Comparison of ENCODE assay signal across 36 cellular contexts in genomic region chr6:105476978-105477377, GRCh38.
"Had no signal": no experiment of that assay in that cellular context is flagged by ENCODE, and none has a peak within 500 bp of the region (broad histone marks: within the 10 kb centered on the region; RNA-seq: fewer than 3 reads in every experiment).

No MANE protein-coding gene starts in this region.

- H3K4me1 Mint-ChIP-seq: activated B cell treated with CpG ODN at 0.5 μM for 24 hours; activated CD4-positive, alpha-beta T cell treated with anti-CD3 and anti-CD28 coated beads, Interleukin-2, amount 10 ng/mL, durations not matched to agents 24 days and 14 days had no signal

- H3K4me3 Mint-ChIP-seq: activated B cell treated with CpG ODN at 0.5 μM for 24 hours; activated CD4-positive, alpha-beta memory T cell treated with anti-CD3 and anti-CD28 coated beads for 36 hours; activated CD4-positive, alpha-beta T cell treated with anti-CD3 and anti-CD28 coated beads, Interleukin-2, amount 10 ng/mL, durations not matched to agents 24 days and 14 days; activated CD8-positive, alpha-beta T cell treated with anti-CD3 and anti-CD28 coated beads for 36 hours; activated naive CD4-positive, alpha-beta T cell treated with anti-CD3 and anti-CD28 coated beads for 36 hours; activated T-cell treated with anti-CD3 and anti-CD28 coated beads, Interleukin-2, amount 50 U/mL, for 4 hours; activated T-cell treated with anti-CD3 and anti-CD28 coated beads, Interleukin-2, amount 50 U/mL, for 72 hours; activated T-helper 1 cell treated with anti-CD3 and anti-CD28 coated beads, Interleukin-12 subunit alpha, Interleukin-12 subunit beta, Interleukin-2, Interleukin-4 antibody, amounts not matched to agents 30 ng/mL and 10 ng/mL and 1 ng/mL, durations not matched to agents 14 hours and 24 hours and 36 hours; activated T-helper 17 cell treated with anti-CD3 and anti-CD28 coated beads, Interleukin-2, amount 50 U/mL, for 72 hours; T-helper 1 cell treated with Interleukin-12 subunit alpha and Interleukin-12 subunit beta and Interleukin-4 antibody, amounts not matched to agents 30 μg/mL and 1 μg/mL, for 36 hours; T-helper 2 cell treated with Interferon-gamma antibody and Interleukin-4, amounts not matched to agents 5 μg/mL and 100 μg/mL, for 36 hours had no signal

- H3K27ac ChIP-seq: adrenal gland, body of pancreas, brain microvascular endothelial cell, breast epithelium, VCaP had no signal

- H3K9me3 ChIP-seq: adrenal gland had no signal

- H3K27ac Mint-ChIP-seq: activated B cell treated with CpG ODN at 0.5 μM for 24 hours; activated CD4-positive, alpha-beta memory T cell treated with anti-CD3 and anti-CD28 coated beads for 36 hours; activated CD4-positive, alpha-beta T cell treated with anti-CD3 and anti-CD28 coated beads, Interleukin-2, amount 10 ng/mL, durations not matched to agents 24 days and 14 days; activated CD8-positive, alpha-beta T cell treated with anti-CD3 and anti-CD28 coated beads for 36 hours; activated naive CD4-positive, alpha-beta T cell treated with anti-CD3 and anti-CD28 coated beads for 36 hours; activated naive CD4-positive, alpha-beta T cell treated with anti-CD3 and anti-CD28 coated beads, Interleukin-2, amount 50 U/mL, for 72 hours; activated T-cell treated with anti-CD3 and anti-CD28 coated beads, Interleukin-2, amount 50 U/mL, for 72 hours; activated T-helper 1 cell treated with anti-CD3 and anti-CD28 coated beads, Interleukin-12 subunit alpha, Interleukin-12 subunit beta, Interleukin-2, Interleukin-4 antibody, amounts not matched to agents 30 ng/mL and 10 ng/mL and 1 ng/mL, durations not matched to agents 14 hours and 24 hours and 36 hours; activated T-helper 17 cell treated with anti-CD3 and anti-CD28 coated beads, Interleukin-2, amount 50 U/mL, for 72 hours; T-helper 1 cell treated with Interleukin-12 subunit alpha and Interleukin-12 subunit beta and Interleukin-4 antibody, amounts not matched to agents 30 μg/mL and 1 μg/mL, for 36 hours; T-helper 2 cell treated with Interferon-gamma antibody and Interleukin-4, amounts not matched to agents 5 μg/mL and 100 μg/mL, for 36 hours had no signal

- H3K27me3 ChIP-seq: adrenal gland, body of pancreas, brain microvascular endothelial cell, breast epithelium had no signal

- ATAC-seq: activated CD8-positive, alpha-beta T cell treated with anti-CD3 and anti-CD28 coated beads for 36 hours; activated naive CD4-positive, alpha-beta T cell treated with anti-CD3 and anti-CD28 coated beads, Interleukin-2, amount 50 U/mL, for 72 hours; activated T-cell treated with anti-CD3 and anti-CD28 coated beads, Interleukin-2, amount 50 U/mL, for 4 hours; activated T-cell treated with anti-CD3 and anti-CD28 coated beads, Interleukin-2, amount 50 U/mL, for 72 hours; activated T-helper 17 cell treated with anti-CD3 and anti-CD28 coated beads, Interleukin-2, amount 50 U/mL, for 72 hours; body of pancreas had no signal

- H3K4me3 ChIP-seq: adrenal gland, body of pancreas, breast epithelium had no signal

- DNase-seq: activated B cell treated with CpG ODN at 0.5 μM for 24 hours; activated CD4-positive, alpha-beta memory T cell treated with anti-CD3 and anti-CD28 coated beads for 36 hours; activated CD4-positive, alpha-beta T cell treated with anti-CD3 and anti-CD28 coated beads for 4 hours; activated CD4-positive, alpha-beta T cell treated with anti-CD3 and anti-CD28 coated beads, Interleukin-2, amount 10 ng/mL, durations not matched to agents 24 days and 14 days; activated CD4-positive, alpha-beta T cell treated with anti-CD3 and anti-CD28 coated beads, Interleukin-2, amount 50 U/mL, for 1 hour; activated CD4-positive, alpha-beta T cell treated with anti-CD3 and anti-CD28 coated beads, Interleukin-2, amount 50 U/mL, for 4 hours; activated CD4-positive, CD25-positive, alpha-beta regulatory T cell treated with anti-CD3 and anti-CD28 coated beads, Interleukin-2, amount 50 U/mL, for 72 hours; activated CD8-positive, alpha-beta memory T cell treated with anti-CD3 and anti-CD28 coated beads, Interleukin-2, amount 50 U/mL, for 4 hours; activated CD8-positive, alpha-beta T cell treated with anti-CD3 and anti-CD28 coated beads for 36 hours; activated effector memory CD4-positive, alpha-beta T cell treated with anti-CD3 and anti-CD28 coated beads, Interleukin-2, amount 50 U/mL, for 16 hours; activated gamma-delta T cell treated with Interleukin-2 at 50 U/mL for 16 hours; activated naive CD4-positive, alpha-beta T cell; activated naive CD4-positive, alpha-beta T cell treated with anti-CD3 and anti-CD28 coated beads for 36 hours; activated naive CD4-positive, alpha-beta T cell treated with anti-CD3 and anti-CD28 coated beads, Interleukin-2, amount 50 U/mL, for 16 hours; activated T-cell treated with anti-CD3 and anti-CD28 coated beads for 4 hours; activated T-cell treated with anti-CD3 and anti-CD28 coated beads, Interleukin-2, amount 50 U/mL, for 1 hour; activated T-cell treated with anti-CD3 and anti-CD28 coated beads, Interleukin-2, amount 50 U/mL, for 4 hours; activated T-cell treated with anti-CD3 and anti-CD28 coated beads, Interleukin-2, amount 50 U/mL, for 72 hours; adrenal gland; amniotic stem cell; aorta; body of pancreas; brain microvascular endothelial cell; central memory CD4-positive, alpha-beta T cell; T-helper 1 cell; T-helper 2 cell; T-helper 9 cell had no signal

- FAIRE-seq: astrocyte, TTC549 had no signal

- H3K36me3 ChIP-seq: adrenal gland, brain microvascular endothelial cell, breast epithelium had no signal

- H3K9me3 Mint-ChIP-seq: activated CD8-positive, alpha-beta T cell treated with anti-CD3 and anti-CD28 coated beads for 36 hours; activated naive CD4-positive, alpha-beta T cell treated with anti-CD3 and anti-CD28 coated beads for 36 hours; activated T-helper 17 cell treated with anti-CD3 and anti-CD28 coated beads, Interleukin-2, amount 50 U/mL, for 72 hours had no signal

- H3K4me1 ChIP-seq: adrenal gland, body of pancreas had no signal
